8 cellular contexts compared by ENCODE assay signal in the genomic region with DNA sequence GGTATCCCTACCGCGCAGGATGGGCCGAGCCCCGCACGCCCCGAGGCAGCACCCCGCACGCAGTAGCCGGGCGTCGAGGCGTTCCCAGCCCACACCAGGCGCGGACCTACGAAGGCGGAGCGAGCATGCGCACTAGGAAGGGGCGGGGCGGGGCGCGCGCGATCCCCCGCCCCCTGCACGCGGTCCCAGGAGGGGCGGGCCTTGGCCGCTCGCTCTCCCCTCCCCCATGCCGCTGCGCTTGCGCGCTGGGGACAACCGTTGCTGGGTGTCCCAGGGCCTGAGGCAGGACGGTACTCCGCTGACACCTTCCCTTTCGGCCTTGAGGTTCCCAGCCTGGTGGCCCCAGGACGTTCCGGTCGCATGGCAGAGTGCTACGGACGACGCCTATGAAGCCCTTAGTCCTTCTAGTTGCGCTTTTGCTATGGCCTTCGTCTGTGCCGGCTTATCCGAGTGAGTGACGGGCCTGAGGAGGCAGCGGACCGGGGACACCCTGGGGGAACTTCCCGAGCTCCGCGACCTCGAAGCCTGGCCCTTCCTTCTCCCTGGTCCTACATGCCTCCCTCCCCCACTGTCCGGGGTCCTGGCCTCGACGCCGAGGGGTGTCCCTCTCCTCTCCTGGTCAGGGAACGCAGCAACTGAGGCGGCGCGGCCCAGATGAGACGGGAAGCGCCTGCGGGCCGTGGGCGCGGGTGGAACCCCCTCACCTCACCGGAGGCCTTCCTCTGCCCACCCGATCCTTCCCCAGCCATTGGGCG. TPM values are rescaled to one million over a fixed set of nuclear protein-coding genes. Genes with fewer than 3 reads are reported as not detected.
DNase-seq lines count a peak whose midpoint lies in the region; ATAC-seq and TF ChIP-seq lines count a peak whose summit lies in the region.

Gene SPESP1, plus strand, starts transcription at position 258 of the 755 bp plus-strand sequence. Its CDS starts 129 bp downstream, at position 387.

- CTCF ChIA-PET in IMR-90 (lab: Yijun Ruan, JAX): no interaction called here

- H3K27ac ChIP-seq in IMR-90 (ENCODE audit: insufficient read depth, low read length): peak within 1 kb of the TSS; percentile 76
- H3K27ac ChIP-seq in skeletal muscle tissue (ENCODE audit: low read depth, low read length): no peak within 1 kb of the TSS

- ATAC-seq in IMR-90 (ENCODE audit: low read depth): peak; percentile 91
- no peak for ATAC-seq in HG03439 (IDR thresholded peaks at IDR 0.05; ENCODE audit: unreplicated experiment)

- H4K5ac ChIP-seq in IMR-90 (ENCODE audit: low read depth, low read length): peak within 1 kb of the TSS; percentile 30; the same call in 1 of the 2 replicates

- intact Hi-C loops in IMR-90 (cut with micrococcal nuclease): no loop called here

- no peak within 1 kb of the TSS for H2BK20ac ChIP-seq in IMR-90 (ENCODE audit: low read depth, low read length)

- no peak for TF ChIP-seq CTCF in IMR-90 (conservative IDR thresholded peaks at IDR 0.05; ENCODE audit: low read depth, low read length)

- H3K56ac ChIP-seq in IMR-90 (ENCODE audit: extremely low read depth, insufficient read depth, low read length): peak within 1 kb of the TSS; percentile 60

- H2AK9ac ChIP-seq in IMR-90 (replicated peaks; ENCODE audit: low read depth, low read length, poor library complexity): peak within 1 kb of the TSS; percentile 91

- H3K9me3 ChIP-seq in IMR-90 (ENCODE audit: control insufficient read depth, insufficient read depth, low read length) (peaks cover 3% of the 10 kb centered on the region; the same call in 1 of the 2 replicates), skeletal muscle tissue (ENCODE audit: control insufficient read depth in 3 of 3, low read length in 3 of 3) (no peaks in the 10 kb centered on the region)

- no peak within 1 kb of the TSS for H2BK5ac ChIP-seq in IMR-90 (ENCODE audit: low read depth, low read length, poor library complexity, severe bottlenecking)

- dilution Hi-C loops in IMR-90 (cut with HindIII; ENCODE audit: low sequenced_read_pairs, unreplicated experiment): no loop called here

- peak within 1 kb of the TSS; percentile 17; the same call in 1 of the 3 replicates for H2BK15ac ChIP-seq in IMR-90 (ENCODE audit: low read depth, low read length)

- 55% methylated on average over 20 of the region's 72 CpGs; no CpG with 5 or more reads in 1 of the 2 experiments for WGBS in IMR-90 (ENCODE audit: extremely low coverage in 2 of 2, insufficient read length in 1 of 2), 2 experiments

- H3K9ac ChIP-seq in IMR-90 (ENCODE audit: low read depth, low read length) (peak within 1 kb of the TSS; percentile 80), skeletal muscle tissue (ENCODE audit: low read depth in 1 of 3, low read length in 3 of 3) (peak within 1 kb of the TSS in 2 of 3 donors; percentile 17 to 74)

- H3K4me3 ChIP-seq in IMR-90 (ENCODE audit: insufficient read depth, low read depth, low read length) (peak within 1 kb of the TSS; percentile 60), skeletal muscle tissue (ENCODE audit: low read length in 3 of 3) (peak within 1 kb of the TSS; percentile 36 to 75 (median 58))

- TF ChIP-seq POLR2A in IMR-90 (IDR thresholded peaks at IDR 0.05; ENCODE audit: low read depth, low read length): no peak

- H3K23ac ChIP-seq in IMR-90 (ENCODE audit: low read depth, low read length): peak within 1 kb of the TSS; percentile 98

- peak within 1 kb of the TSS; percentile 79 for H4K91ac ChIP-seq in IMR-90 (ENCODE audit: insufficient read depth, low read depth, low read length)

- H3K36me3 ChIP-seq in IMR-90 (ENCODE audit: control insufficient read depth, insufficient read depth, low read length) (no peaks in the 10 kb centered on the region), skeletal muscle tissue (ENCODE audit: control insufficient read depth in 3 of 3, insufficient read depth in 3 of 3, low read length in 3 of 3) (no peaks in the 10 kb centered on the region)

- no peaks in the 10 kb centered on the region for H3K9me1 ChIP-seq in IMR-90 (ENCODE audit: insufficient read depth, low read length)

- BruUV-seq in IMR-90 (replicated peaks; lab: Mats Ljungman, UMichigan): no TSS peak

- peak within 1 kb of the TSS; percentile 92 for H2AFZ ChIP-seq in IMR-90 (replicated peaks; ENCODE audit: low read length, poor library complexity)

- TF ChIP-seq RAD21 in IMR-90 (IDR thresholded peaks at IDR 0.05; ENCODE audit: low read length): no peak

- DNase-seq in IMR-90 (peak; percentile 62), glomerular visceral epithelial cell (ENCODE audit: extremely low spot score) (peak; percentile 76), Kasumi-1 (lab: John Stamatoyannopoulos, UW) (no peak), SIG-M5 treated with dmso at 0.1 percent for 504 hours (lab: John Stamatoyannopoulos, UW; ENCODE audit: unreplicated experiment) (no peak), HuH-7 (ENCODE audit: low spot score) (no peak)
- DNase-seq in activated T-helper 9 cell treated with anti-CD3 and anti-CD28 coated beads, Interleukin-2, amount 50 U/mL, for 16 hours (ENCODE audit: low read depth): peak; percentile 24

- peak within 1 kb of the TSS; percentile 72 for H3K4ac ChIP-seq in IMR-90 (ENCODE audit: low read depth, low read length)

- POLR2A ChIA-PET in IMR-90 (lab: Charles Lee; ENCODE audit: unreplicated experiment): no interaction called here

- H3K4me1 ChIP-seq in IMR-90 (ENCODE audit: control insufficient read depth, insufficient read depth, low read length) (no peaks in the 10 kb centered on the region), skeletal muscle tissue (ENCODE audit: control insufficient read depth in 3 of 3, insufficient read depth in 3 of 3, low read length in 3 of 3) (peaks cover 0 to 3% (median 0%) of the 10 kb centered on the region in 3 donors)

- H4K20me1 ChIP-seq in IMR-90 (ENCODE audit: insufficient read depth, low read length): no peaks in the 10 kb centered on the region

- H3K18ac ChIP-seq in IMR-90 (ENCODE audit: low read depth, low read length): 0 out of 2 replicates have a peak within 1 kb of the TSS, but pooled peaks have one; percentile 19

- in situ Hi-C loops in IMR-90 (cut with MboI; ENCODE audit: low sequenced_read_pairs): no loop called here

- H2BK120ac ChIP-seq in IMR-90 (ENCODE audit: low read depth, low read length): no peak within 1 kb of the TSS

- peak within 1 kb of the TSS; percentile 88 to 96; a peak in 3 of 4 replicates for H4K8ac ChIP-seq in IMR-90 (ENCODE audit: low read depth in 2 of 2, low read length in 2 of 2)

- H3K27me3 ChIP-seq in IMR-90 (ENCODE audit: control insufficient read depth, insufficient read depth, low read length) (peaks cover 5% of the 10 kb centered on the region), skeletal muscle tissue (ENCODE audit: control insufficient read depth in 3 of 3, insufficient read depth in 3 of 3, low read length in 3 of 3) (peaks cover 0 to 6% (median 0%) of the 10 kb centered on the region in 3 donors)

- peak within 1 kb of the TSS; percentile 50; the same call in 1 of the 2 replicates for H2AK5ac ChIP-seq in IMR-90 (ENCODE audit: low read depth, low read length)

- peak within 1 kb of the TSS; percentile 43 for H3K4me2 ChIP-seq in IMR-90 (ENCODE audit: low read depth, low read length)

- H3K79me1 ChIP-seq in IMR-90 (ENCODE audit: low read depth in 1 of 2, low read length in 2 of 2): no peaks in the 10 kb centered on the region

- H3K14ac ChIP-seq in IMR-90 (replicated peaks; ENCODE audit: low read depth, low read length): 0 out of 2 replicates have a peak within 1 kb of the TSS, but pooled peaks have one; percentile 81

TF ChIP-seq in IMR-90, 13 proteins besides CTCF, POLR2A, EP300 and RAD21:
- no peak for TF ChIP-seq RCOR1 (IDR thresholded peaks at IDR 0.05; ENCODE audit: insufficient replicate concordance, low read length)
- peak; percentile 63; the same call in 1 of the 2 replicates for TF ChIP-seq MAZ (IDR thresholded peaks at IDR 0.05; ENCODE audit: borderline replicate concordance, low read depth, low read length)

RNA-seq across cellular contexts. Expression of gene SPESP1, which starts in this region (rescaled TPM):
- total RNA-seq in IMR-90 (2012; rRNA removed) (3.0 and 3.3 TPM in 2 replicates), skeletal muscle tissue (1.6 TPM)
- 2.9 TPM in 2 replicates for polyA plus RNA-seq in IMR-90 (2012; rRNA removed)
- 1.2 and 1.4 TPM in 2 replicates for polyA plus RNA-seq in IMR-90 (2012; cell fraction: cytosol; rRNA removed)
- polyA plus RNA-seq in IMR-90 (2012; cell fraction: nucleus; rRNA removed; ENCODE audit: low replicate concordance): 0.20 and 1.5 TPM in 2 replicates

Comparison
In these comparisons a context has a peak if more than half of its experiments do, and no peak if none do; other contexts are left out.
1. DNase-seq: peak in IMR-90 (single experiment), activated T-helper 9 cell treated with anti-CD3 and anti-CD28 coated beads, Interleukin-2, amount 50 U/mL, for 16 hours (single experiment) and glomerular visceral epithelial cell (single experiment); none in Kasumi-1 (0 of 2), SIG-M5 treated with dmso at 0.1 percent for 504 hours (single experiment) and HuH-7 (single experiment).